Comparison of ENCODE assay signal across 1 cellular context in genomic region chr17:56868716-56869115, GRCh38.
TF ChIP-seq lines count a peak whose summit lies in the region.

No MANE protein-coding gene starts in this region.

TF ChIP-seq in endothelial cell of umbilical vein, 7 proteins besides CTCF, POLR2A, EP300 and RAD21:
- no peak for TF ChIP-seq EZH2 (IDR thresholded peaks at IDR 0.05; ENCODE audit: borderline replicate concordance, low read depth, low read length, severe bottlenecking)
